23 cellular contexts compared by ENCODE assay signal in genomic region chr4:100240008-100240407, GRCh38. TPM values are rescaled to one million over a fixed set of nuclear protein-coding genes. Genes with fewer than 3 reads are reported as not detected.
DNase-seq lines count a peak whose midpoint lies in the region; ATAC-seq and TF ChIP-seq lines count a peak whose summit lies in the region.
"Had no signal": no experiment of that assay in that cellular context is flagged by ENCODE, and none has a peak within 500 bp of the region (broad histone marks: within the 10 kb centered on the region; RNA-seq: fewer than 3 reads in every experiment).

No MANE protein-coding gene starts in this region.

- no peak overlapping the region for H3K27ac ChIP-seq in MM.1S (ENCODE audit: low read length)
- H3K27ac ChIP-seq: 22Rv1, ascending aorta had no signal

- H3K9me2 ChIP-seq in MM.1S (replicated peaks; ENCODE audit: insufficient read depth, low read length) = no peaks in the 10 kb centered on the region

- peak overlapping the region; percentile 58 for H3K4me3 Mint-ChIP-seq in activated T-helper 17 cell treated with anti-CD3 and anti-CD28 coated beads, Interleukin-2, amount 50 U/mL, for 72 hours
- H3K4me3 Mint-ChIP-seq: CD14-positive monocyte; memory B cell; nephron progenitor cell; stimulated activated naive B cell treated with anti-CD40 and anti-IgM and Interleukin-4, amounts not matched to agents 10 μg/mL and 1 μg/mL and 100 μg/mL, for 72 hours had no signal

- no peaks in the 10 kb centered on the region for H3K27me3 ChIP-seq in MM.1S (replicated peaks; ENCODE audit: insufficient read depth, low read length)
- H3K27me3 ChIP-seq: ascending aorta had no signal

- DNase-seq in NOMO-1 (lab: John Stamatoyannopoulos, UW; ENCODE audit: unreplicated experiment in 2 of 2) = peak; percentile 26 to 67
- DNase-seq in NOMO-1 treated with dmso at 0.1 percent for 144 hours (lab: John Stamatoyannopoulos, UW; ENCODE audit: unreplicated experiment) = no peak
- DNase-seq in MM.1S = peak; percentile 10
- DNase-seq in iris pigment epithelial cell (ENCODE audit: low read depth) = peak; percentile 18
- no peak for DNase-seq in cerebellar cortex (ENCODE audit: low spot score)
- no peak for DNase-seq in DMS53 treated with DMSO at 0.1 percent for 48 hours (lab: John Stamatoyannopoulos, UW; ENCODE audit: unreplicated experiment)
- DNase-seq: activated naive CD4-positive, alpha-beta T cell; DMS153; glutamatergic neuron; KG1; NCI-H1436 treated with DMSO at 0.1 percent for 48 hours; NCI-H226; nephron progenitor cell; SHP77; stimulated activated naive B cell treated with anti-CD40 and anti-IgM and Interleukin-4, amounts not matched to agents 10 μg/mL and 1 μg/mL and 100 μg/mL, for 72 hours; T-helper 9 cell; trophoblast cell had no signal

- H3K27me3 Mint-ChIP-seq in activated T-helper 17 cell treated with anti-CD3 and anti-CD28 coated beads, Interleukin-2, amount 50 U/mL, for 72 hours = no peaks in the 10 kb centered on the region

- no peaks in the 10 kb centered on the region for H3K79me2 ChIP-seq in MM.1S (ENCODE audit: low read length)

- no peaks in the 10 kb centered on the region for H3K36me3 ChIP-seq in MM.1S (replicated peaks; ENCODE audit: insufficient read depth, low read length)
- H3K36me3 ChIP-seq: ascending aorta had no signal

- H3K36me3 Mint-ChIP-seq in activated T-helper 17 cell treated with anti-CD3 and anti-CD28 coated beads, Interleukin-2, amount 50 U/mL, for 72 hours (ENCODE audit: low read depth) = no peaks in the 10 kb centered on the region
- H3K36me3 Mint-ChIP-seq: CD14-positive monocyte; memory B cell; stimulated activated naive B cell treated with anti-CD40 and anti-IgM and Interleukin-4, amounts not matched to agents 10 μg/mL and 1 μg/mL and 100 μg/mL, for 72 hours had no signal

- H4K20me1 ChIP-seq in MM.1S (ENCODE audit: insufficient read depth, low read length) = no peaks in the 10 kb centered on the region

- TF ChIP-seq CTCF in MM.1S (IDR thresholded peaks at IDR 0.05; ENCODE audit: low read length) = no peak

- H2AFZ ChIP-seq in MM.1S (ENCODE audit: low read length) = 0 out of 2 replicates have a peak overlapping the region, but pooled peaks have one; percentile 20

- H3K9me3 ChIP-seq in MM.1S (replicated peaks; ENCODE audit: insufficient read depth, low read length) = no peaks in the 10 kb centered on the region
- H3K9me3 ChIP-seq: ascending aorta had no signal

- no peak for ATAC-seq in activated T-helper 17 cell treated with anti-CD3 and anti-CD28 coated beads, Interleukin-2, amount 50 U/mL, for 72 hours (replicated peaks)
- no peak for ATAC-seq in GM18868 (IDR thresholded peaks at IDR 0.05; ENCODE audit: unreplicated experiment)
- ATAC-seq: stimulated activated naive B cell treated with anti-CD40 and anti-IgM and Interleukin-4, amounts not matched to agents 10 μg/mL and 1 μg/mL and 100 μg/mL, for 72 hours had no signal

- no peaks in the 10 kb centered on the region for H3K4me1 ChIP-seq in MM.1S (ENCODE audit: low read length)
- H3K4me1 ChIP-seq: ascending aorta had no signal

- peak overlapping the region; percentile 42 for H3K4me2 ChIP-seq in MM.1S (ENCODE audit: low read depth, low read length)

- H3K4me3 ChIP-seq in MM.1S (ENCODE audit: low read length) = no peak overlapping the region
- H3K4me3 ChIP-seq: ascending aorta had no signal

- H3K9ac ChIP-seq in MM.1S (ENCODE audit: low read length) = no peak overlapping the region

- H3K27ac Mint-ChIP-seq in activated T-helper 17 cell treated with anti-CD3 and anti-CD28 coated beads, Interleukin-2, amount 50 U/mL, for 72 hours = peak overlapping the region; percentile 42
- H3K27ac Mint-ChIP-seq: CD14-positive monocyte; memory B cell; nephron progenitor cell; stimulated activated naive B cell treated with anti-CD40 and anti-IgM and Interleukin-4, amounts not matched to agents 10 μg/mL and 1 μg/mL and 100 μg/mL, for 72 hours had no signal

- peaks cover 6% of the 10 kb centered on the region for H3K9me3 Mint-ChIP-seq in activated T-helper 17 cell treated with anti-CD3 and anti-CD28 coated beads, Interleukin-2, amount 50 U/mL, for 72 hours

- H3F3A ChIP-seq in MM.1S (ENCODE audit: insufficient read depth, low read length) = no peaks in the 10 kb centered on the region

- peaks cover 6% of the 10 kb centered on the region for H3K4me1 Mint-ChIP-seq in activated T-helper 17 cell treated with anti-CD3 and anti-CD28 coated beads, Interleukin-2, amount 50 U/mL, for 72 hours
- H3K4me1 Mint-ChIP-seq: CD14-positive monocyte, memory B cell, nephron progenitor cell had no signal

RNA-seq across cellular contexts. Expression of gene DDIT4L, which starts 49.7 kb away (rescaled TPM):
- 1 to 10 TPM; 1.8 to 3.5 TPM for total RNA-seq in activated T-helper 17 cell treated with anti-CD3 and anti-CD28 coated beads, Interleukin-2, amount 50 U/mL, for 72 hours

Comparison
In these comparisons a context has a peak if more than half of its experiments do, and no peak if none do; other contexts are left out.
1. DNase-seq: peak in NOMO-1 (2 of 2), MM.1S (single experiment) and iris pigment epithelial cell (single experiment); none in NOMO-1 treated with dmso at 0.1 percent for 144 hours (single experiment), cerebellar cortex (single experiment) and DMS53 treated with DMSO at 0.1 percent for 48 hours (single experiment).